Comparison of ENCODE assay signal across 38 cellular contexts in the genomic region with DNA sequence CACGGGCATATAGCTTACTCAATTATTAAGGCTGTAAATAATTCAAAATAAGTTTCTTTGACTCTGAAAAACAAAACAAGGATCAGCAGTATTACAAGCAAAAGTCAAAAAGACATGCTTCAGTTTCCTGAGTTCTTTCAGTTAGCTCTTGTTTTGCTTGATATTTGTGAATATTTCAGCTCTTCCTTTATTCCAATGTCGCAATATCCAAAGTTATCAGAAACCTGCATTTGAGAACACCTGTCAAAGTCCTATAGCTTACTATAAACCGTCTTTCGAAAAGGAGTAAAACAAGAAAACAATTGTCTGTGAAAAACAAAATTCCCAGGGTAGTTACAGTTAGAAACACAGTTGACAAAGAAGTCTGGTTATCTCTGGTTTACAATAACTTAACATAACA. TPM values are rescaled to one million over a fixed set of nuclear protein-coding genes. Genes with fewer than 3 reads are reported as not detected.
"Had no signal": no experiment of that assay in that cellular context is flagged by ENCODE, and none has a peak within 500 bp of the region (broad histone marks: within the 10 kb centered on the region; RNA-seq: fewer than 3 reads in every experiment).

No MANE protein-coding gene starts in this region.

- DNase-seq: Karpas-422, Kasumi-1, MG63, MM.1S, MV-4-11, NCI-H1048, NCI-H1092, NCI-H1092 treated with DMSO at 0.1 percent for 48 hours, NCI-H1105, NCI-H1105 treated with DMSO at 0.1 percent for 48 hours, NCI-H1417, NCI-H1417 treated with DMSO at 0.1 percent for 48 hours, NCI-H1436, NCI-H1436 treated with DMSO at 0.1 percent for 48 hours, NCI-H146, NCI-H1694, NCI-H1694 treated with DMSO at 0.1 percent for 48 hours, NCI-H187, NCI-H187 treated with DMSO at 0.1 percent for 48 hours, NCI-H1930, NCI-H2029, NCI-H2029 treated with DMSO at 0.1 percent for 48 hours, NCI-H2081, NCI-H2081 treated with DMSO at 0.1 percent for 48 hours, NCI-H2107, NCI-H2171, NCI-H2171 treated with DMSO at 0.1 percent for 48 hours, NCI-H2227 treated with DMSO at 0.1 percent for 48 hours, NCI-H226, NCI-H345, NCI-H446, NCI-H446 treated with DMSO at 0.1 percent for 48 hours, NCI-H510A, NCI-H510A treated with DMSO at 0.1 percent for 48 hours, NCI-H524 had no signal

- H3K36me3 ChIP-seq: MG63 had no signal

- H3K4me3 ChIP-seq: MG63 had no signal

- H3K27me3 ChIP-seq: MG63 had no signal

- H3K9me3 ChIP-seq: MG63 had no signal

RNA-seq across cellular contexts. Expression of gene CYP27A1, which starts 14.7 kb away (rescaled TPM):
- total RNA-seq: MCF 10A, NCI-H460 had no signal

RNA-seq across cellular contexts. Expression of gene PRKAG3, which starts 34.9 kb away (rescaled TPM):
- total RNA-seq: M059J, MCF 10A, NCI-H460 had no signal
